In the genomic region with DNA sequence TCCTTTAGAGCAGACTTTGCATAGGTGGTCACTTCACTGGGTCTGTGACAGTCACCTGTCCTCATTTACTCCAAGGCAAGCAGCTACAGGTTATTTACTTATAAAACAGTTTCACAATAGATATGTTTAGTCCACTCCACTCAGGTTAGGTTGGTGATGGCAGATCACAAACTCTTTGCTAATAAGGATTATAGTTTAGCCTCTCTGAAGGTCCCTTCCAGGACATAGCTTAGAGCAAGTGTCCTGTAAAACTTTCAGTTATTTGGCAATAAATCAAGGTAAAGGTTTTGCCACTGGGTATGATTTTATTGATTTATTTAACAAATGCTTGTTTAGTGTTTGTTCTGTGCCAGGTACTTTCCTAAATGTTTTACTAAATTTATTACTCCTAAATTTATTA, we compare ENCODE assay signal across 11 cellular contexts. TPM values are rescaled to one million over a fixed set of nuclear protein-coding genes. Genes with fewer than 3 reads are reported as not detected.
"Had no signal": no experiment of that assay in that cellular context is flagged by ENCODE, and none has a peak within 500 bp of the region (broad histone marks: within the 10 kb centered on the region; RNA-seq: fewer than 3 reads in every experiment).

No MANE protein-coding gene starts in this region.

- H3K27ac ChIP-seq: GM23248, HL-60, KMS-11 had no signal

- H3K36me3 ChIP-seq: HAP-1 had no signal

- FAIRE-seq: HepG2 had no signal

- ATAC-seq: HepG2 had no signal

- H3K4me3 ChIP-seq: GM23248, HAP-1 had no signal

- DNase-seq: GM23248, GOT3, H7, KBM-7 had no signal

- H3K9me3 ChIP-seq: HAP-1 had no signal

- H3K4me1 ChIP-seq: HAP-1 had no signal

RNA-seq across cellular contexts. Expression of gene OR6Q1, which starts 8.8 kb away (rescaled TPM):
- total RNA-seq: GM23248, H4, H7, HepG2, HT1080 had no signal
- polyA plus RNA-seq: GM23248, HepG2, IgD-negative memory B cell had no signal

RNA-seq across cellular contexts. Expression of gene OR9Q1, which starts 15.9 kb away (rescaled TPM):
- total RNA-seq: GM23248, H4, H7, HepG2, HT1080 had no signal
- polyA plus RNA-seq: GM23248, HepG2, IgD-negative memory B cell had no signal
